ENCODE assay signal across 9 cellular contexts in genomic region chr19:17718467-17718987, GRCh38. TPM values are rescaled to one million over a fixed set of nuclear protein-coding genes. Genes with fewer than 3 reads are reported as not detected.
DNase-seq lines count a peak whose midpoint lies in the region; ATAC-seq lines count a peak whose summit lies in the region.
"Had no signal": no experiment of that assay in that cellular context is flagged by ENCODE, and none has a peak within 500 bp of the region (broad histone marks: within the 10 kb centered on the region; RNA-seq: fewer than 3 reads in every experiment).

No MANE protein-coding gene starts in this region.

- peaks cover 29% of the 10 kb centered on the region for H3F3A ChIP-seq in GM23248 (ENCODE audit: insufficient read depth)

- H3K14ac ChIP-seq in trophoblast cell (ENCODE audit: low read length), result no peak overlapping the region

- H3K36me3 Mint-ChIP-seq in central memory CD8-positive, alpha-beta T cell (ENCODE audit: insufficient read depth), result peaks cover 7% of the 10 kb centered on the region

- H4K8ac ChIP-seq in trophoblast cell (ENCODE audit: low read depth, low read length), result peak overlapping the region; percentile 64

- H3K23ac ChIP-seq in trophoblast cell (ENCODE audit: low read length), result no peak overlapping the region

- H2AFZ ChIP-seq in GM23248, result peak overlapping the region; percentile 86; the same call in 1 of the 2 replicates
- H2AFZ ChIP-seq in trophoblast cell (ENCODE audit: insufficient read depth, low read length, poor library complexity), result no peak overlapping the region

- WGBS in GM23248 (ENCODE audit: low coverage in 1 of 2, low lambda C conversion rate in 2 of 2, missing lambda C conversion rate in 2 of 2), 2 experiments, result 84 to 88% methylated on average over 3 to 5 of the region's 5 CpGs
- WGBS in trophoblast cell (ENCODE audit: extremely low coverage, insufficient coverage, insufficient read length), result no CpG with 5 or more reads among the region's 5 CpGs
- WGBS in aorta, 2 donors, result 85 to 89% methylated on average over 5 of the region's 5 CpGs

- in situ Hi-C loops in GM23248 (cut with MboI), result no loop called here

- no peak overlapping the region for H2BK5ac ChIP-seq in trophoblast cell (ENCODE audit: low read depth, low read length, poor library complexity)

- H3K27me3 ChIP-seq in GM23248 (replicated peaks; ENCODE audit: insufficient read depth), result no peaks in the 10 kb centered on the region
- no peaks in the 10 kb centered on the region for H3K27me3 ChIP-seq in NT2/D1 (ENCODE audit: insufficient read depth, insufficient read length)
- no peaks in the 10 kb centered on the region for H3K27me3 ChIP-seq in trophoblast cell (ENCODE audit: insufficient read depth, low read length)
- no peaks in the 10 kb centered on the region for H3K27me3 ChIP-seq in aorta (ENCODE audit: control insufficient read depth in 1 of 2, insufficient read depth in 2 of 2, low read length in 1 of 2)
- H3K27me3 ChIP-seq: dorsolateral prefrontal cortex had no signal

- peaks cover 33% of the 10 kb centered on the region for H3K4me1 ChIP-seq in GM23248 (ENCODE audit: insufficient read depth)
- H3K4me1 ChIP-seq in NT2/D1 (ENCODE audit: insufficient read depth, insufficient read length), result peaks cover 8% of the 10 kb centered on the region
- H3K4me1 ChIP-seq in trophoblast cell (ENCODE audit: control insufficient read depth in 1 of 2, insufficient read depth in 2 of 2, low read length in 2 of 2), result peaks cover 13 to 14% of the 10 kb centered on the region in 2 experiments
- no peaks in the 10 kb centered on the region for H3K4me1 ChIP-seq in aorta (ENCODE audit: control insufficient read depth in 1 of 2, insufficient read depth in 2 of 2, low read length in 2 of 2)

- H3K4me3 ChIP-seq in GM23248 (no peak overlapping the region), NT2/D1 (ENCODE audit: insufficient read length, low read depth) (peak overlapping the region; percentile 76), trophoblast cell (ENCODE audit: low read depth, low read length) (peak overlapping the region; percentile 20), aorta (ENCODE audit: low read length in 2 of 2) (no peak overlapping the region)

- H3K9ac ChIP-seq in GM23248, result no peak overlapping the region
- peak overlapping the region; percentile 72 for H3K9ac ChIP-seq in NT2/D1 (ENCODE audit: insufficient read length, low read depth)
- peak overlapping the region; percentile 31 for H3K9ac ChIP-seq in trophoblast cell (ENCODE audit: low read length)

- H3K9me2 ChIP-seq in GM23248 (ENCODE audit: insufficient read depth), result no peaks in the 10 kb centered on the region

- no peak overlapping the region for H2BK120ac ChIP-seq in trophoblast cell (ENCODE audit: insufficient read depth, low read length, poor library complexity)

- H3K27ac Mint-ChIP-seq in central memory CD8-positive, alpha-beta T cell (ENCODE audit: low read depth), result peak overlapping the region; percentile 84

- no peak overlapping the region for H2AK5ac ChIP-seq in trophoblast cell (ENCODE audit: low read length)

- no peaks in the 10 kb centered on the region for H3K9me3 ChIP-seq in GM23248 (ENCODE audit: low read depth)
- H3K9me3 ChIP-seq in NT2/D1 (ENCODE audit: insufficient read depth, low read length), result no peaks in the 10 kb centered on the region
- H3K9me3 ChIP-seq in trophoblast cell (ENCODE audit: insufficient read depth, low read depth, low read length), result no peaks in the 10 kb centered on the region
- no peaks in the 10 kb centered on the region for H3K9me3 ChIP-seq in aorta (ENCODE audit: control insufficient read depth, low read length)

- H3K9me3 Mint-ChIP-seq in central memory CD8-positive, alpha-beta T cell, result no peaks in the 10 kb centered on the region

- no peaks in the 10 kb centered on the region for H4K20me1 ChIP-seq in GM23248 (ENCODE audit: insufficient read depth)

- H3K27me3 Mint-ChIP-seq in central memory CD8-positive, alpha-beta T cell, result no peaks in the 10 kb centered on the region

- H3K4me1 Mint-ChIP-seq in central memory CD8-positive, alpha-beta T cell, result peaks cover 36% of the 10 kb centered on the region

- intact Hi-C loops in aorta (cut with DNase I), result no loop called here

- H4K91ac ChIP-seq in trophoblast cell (ENCODE audit: low read depth, low read length), result no peak overlapping the region

- no peak for DNase-seq in GM23248
- DNase-seq in NT2/D1 (ENCODE audit: low read depth, low spot score), result no peak
- DNase-seq in central memory CD8-positive, alpha-beta T cell (ENCODE audit: low spot score in 2 of 2), result no peak
- no peak for DNase-seq in trophoblast cell
- no peak for DNase-seq in aorta
- DNase-seq in stimulated activated CD4-positive, alpha-beta T cell treated with anti-CD3 and anti-CD28 coated beads, Interleukin-4, amount 100 ng/mL, for 4 hours, result no peak

- ATAC-seq in central memory CD8-positive, alpha-beta T cell (replicated peaks; ENCODE audit: extremely low read depth, poor library complexity, severe bottlenecking), result no peak
- no peak for ATAC-seq in aorta (ENCODE audit: low FRiP score)
- ATAC-seq in GM21723 (IDR thresholded peaks at IDR 0.05; ENCODE audit: unreplicated experiment), result no peak

- H3K79me2 ChIP-seq in GM23248 (ENCODE audit: insufficient read depth), result peaks cover 42% of the 10 kb centered on the region
- peaks cover 9% of the 10 kb centered on the region for H3K79me2 ChIP-seq in trophoblast cell (ENCODE audit: control insufficient read depth, insufficient read depth, low read length, poor library complexity)

- no peak overlapping the region for H3K4ac ChIP-seq in trophoblast cell (ENCODE audit: low read depth, low read length)

- H2BK12ac ChIP-seq in trophoblast cell (ENCODE audit: low read length), result no peak overlapping the region

- H3K36me3 ChIP-seq in GM23248 (ENCODE audit: low read depth) (no peaks in the 10 kb centered on the region), NT2/D1 (ENCODE audit: insufficient read depth, insufficient read length, low read length) (peaks cover 25% of the 10 kb centered on the region), trophoblast cell (ENCODE audit: control insufficient read depth in 1 of 2, insufficient read depth in 2 of 2, low read length in 2 of 2) (peaks cover 4% of the 10 kb centered on the region in 2 experiments), aorta (ENCODE audit: control insufficient read depth in 1 of 2, insufficient read depth in 2 of 2, low read length in 1 of 2) (no peaks in the 10 kb centered on the region)

- H4K12ac ChIP-seq in trophoblast cell (ENCODE audit: low read depth, low read length), result no peak overlapping the region

- peak overlapping the region; percentile 37; the same call in 1 of the 2 replicates for H3K27ac ChIP-seq in GM23248
- H3K27ac ChIP-seq in trophoblast cell (ENCODE audit: low read depth, low read length), result no peak overlapping the region
- no peak overlapping the region for H3K27ac ChIP-seq in aorta (ENCODE audit: low read depth in 1 of 2, low read length in 2 of 2)

- no peak overlapping the region for H3K4me2 ChIP-seq in GM23248 (ENCODE audit: unreplicated experiment)
- peak overlapping the region; percentile 73 for H3K4me2 ChIP-seq in trophoblast cell (ENCODE audit: low read length)

- peak overlapping the region; percentile 84 for H3K4me3 Mint-ChIP-seq in central memory CD8-positive, alpha-beta T cell

- H3K18ac ChIP-seq in trophoblast cell (ENCODE audit: low read length), result no peak overlapping the region

- peaks cover 3% of the 10 kb centered on the region for H3K79me1 ChIP-seq in trophoblast cell (ENCODE audit: low read length)

RNA-seq across cellular contexts. Expression of gene MAP1S, which starts 0.8 kb away (rescaled TPM):
- 20.4 and 37.1 TPM in 2 replicates for total RNA-seq in GM23248 (2014; rRNA removed; shearing (Covaris generic))
- polyA plus RNA-seq in GM23248 (2016; fragmentation: Nextera tagmentation; extraction: Ambion mirVana) (41.7 and 44.8 TPM in 2 replicates), aorta (10 to 100 TPM in 1 of 2 donors, 1 to 10 TPM in 1; 9.9 to 18.9 TPM)
- polyA plus RNA-seq in trophoblast cell (2013), result 41.8 and 44.0 TPM in 2 replicates
- 10 to 100 TPM; 53.6 to 60.1 TPM for total RNA-seq in aorta

RNA-seq across cellular contexts. Expression of gene UNC13A, which starts 30.4 kb away (rescaled TPM):
- total RNA-seq in GM23248 (2014; rRNA removed; shearing (Covaris generic)), result under 0.01 and 0.11 TPM in 2 replicates
- polyA plus RNA-seq in GM23248 (2016; fragmentation: Nextera tagmentation; extraction: Ambion mirVana) (0.03 TPM in 2 replicates), aorta (1 to 10 TPM in 1 of 2 donors, under 1 TPM in 1; 0.38 to 1.3 TPM)
- polyA plus RNA-seq in trophoblast cell (2013), result 0.01 and 0.03 TPM in 2 replicates
- total RNA-seq in aorta, result 1 to 10 TPM; 2.4 to 2.8 TPM

RNA-seq across cellular contexts. Expression of gene FCHO1, which starts 32.8 kb away (rescaled TPM):
- 0.43 and 0.89 TPM in 2 replicates for total RNA-seq in GM23248 (2014; rRNA removed; shearing (Covaris generic))
- polyA plus RNA-seq in GM23248 (2016; fragmentation: Nextera tagmentation; extraction: Ambion mirVana) (0.96 and 1.1 TPM in 2 replicates), aorta (1 to 10 TPM; 1.5 to 1.6 TPM)
- polyA plus RNA-seq in trophoblast cell (2013), result 0.88 and 0.90 TPM in 2 replicates
- 1 to 10 TPM; 2.9 to 6.9 TPM for total RNA-seq in aorta
- total RNA-seq: myocyte had no signal

Comparison
In these comparisons a context has a peak if more than half of its experiments do, and no peak if none do; other contexts are left out.
1. H3K4me3 ChIP-seq: peak in NT2/D1 (single experiment) and trophoblast cell (single experiment); none in GM23248 (single experiment) and aorta (0 of 2).